ENCODE assay signal across 2 cellular contexts in the genomic region with DNA sequence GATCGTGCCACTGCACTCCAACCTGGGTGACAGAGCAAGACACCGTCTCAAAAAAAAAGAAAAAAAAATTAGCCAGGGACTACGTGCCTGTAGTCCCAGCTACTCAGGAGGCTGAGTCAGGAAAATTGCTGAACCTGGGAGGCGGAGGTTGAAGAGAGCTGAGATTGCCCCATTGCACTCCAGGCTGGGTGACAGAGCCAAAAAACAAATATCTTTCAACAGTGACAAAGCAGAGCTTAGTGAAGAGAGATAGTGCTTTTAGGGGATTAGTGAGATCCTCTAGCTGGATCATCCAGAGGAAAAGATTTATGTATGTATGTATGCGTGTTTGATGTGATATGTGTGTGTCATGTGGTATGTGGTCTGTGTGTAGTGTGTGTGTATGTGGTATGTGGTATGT.
A peak's percentile ranks its signal among the peaks of the same experiment; 100 is the strongest.
TF ChIP-seq lines count a peak whose summit lies in the region.

No MANE protein-coding gene starts in this region.

TF ChIP-seq in K562, 482 proteins besides CTCF, POLR2A, EP300 and RAD21:
- TF ChIP-seq, protein P1, sequence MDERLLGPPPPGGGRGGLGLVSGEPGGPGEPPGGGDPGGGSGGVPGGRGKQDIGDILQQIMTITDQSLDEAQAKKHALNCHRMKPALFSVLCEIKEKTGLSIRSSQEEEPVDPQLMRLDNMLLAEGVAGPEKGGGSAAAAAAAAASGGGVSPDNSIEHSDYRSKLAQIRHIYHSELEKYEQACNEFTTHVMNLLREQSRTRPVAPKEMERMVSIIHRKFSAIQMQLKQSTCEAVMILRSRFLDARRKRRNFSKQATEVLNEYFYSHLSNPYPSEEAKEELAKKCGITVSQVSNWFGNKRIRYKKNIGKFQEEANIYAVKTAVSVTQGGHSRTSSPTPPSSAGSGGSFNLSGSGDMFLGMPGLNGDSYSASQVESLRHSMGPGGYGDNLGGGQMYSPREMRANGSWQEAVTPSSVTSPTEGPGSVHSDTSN (CRISPR knock-in tag; IDR thresholded peaks at IDR 0.05; ENCODE audit: low read depth), result no peak
- TF ChIP-seq, protein P1 (tag; conservative IDR thresholded peaks at IDR 0.05; ENCODE audit: low read depth), result peak; percentile 52
- peak; percentile 37 to 41; a peak in 3 of 4 replicates for TF ChIP-seq KDM1A (IDR thresholded peaks at IDR 0.05)
- no peak for TF ChIP-seq RFX5 (IDR thresholded peaks at IDR 0.05; ENCODE audit: low read depth, low read length)
- TF ChIP-seq CBFA2T2 (conservative IDR thresholded peaks at IDR 0.05), result no peak
- 0 out of 2 replicates have a peak, but pooled peaks have one; percentile 2 for TF ChIP-seq ZNF316 (IDR thresholded peaks at IDR 0.05)

TF ChIP-seq in HepG2, 621 proteins besides CTCF, POLR2A, EP300 and RAD21:
- TF ChIP-seq DMAP1 (CRISPR knock-in tag; IDR thresholded peaks at IDR 0.05) (no peak), HCFC1 (IDR thresholded peaks at IDR 0.05; ENCODE audit: low read depth, low read length) (no peak), BRCA1 (CRISPR knock-in tag; IDR thresholded peaks at IDR 0.05) (no peak), SIX1 (CRISPR knock-in tag; IDR thresholded peaks at IDR 0.05; ENCODE audit: borderline replicate concordance) (no peak), ZNF75D (CRISPR knock-in tag; IDR thresholded peaks at IDR 0.05; ENCODE audit: borderline replicate concordance) (no peak)
- TF ChIP-seq, protein P2, sequence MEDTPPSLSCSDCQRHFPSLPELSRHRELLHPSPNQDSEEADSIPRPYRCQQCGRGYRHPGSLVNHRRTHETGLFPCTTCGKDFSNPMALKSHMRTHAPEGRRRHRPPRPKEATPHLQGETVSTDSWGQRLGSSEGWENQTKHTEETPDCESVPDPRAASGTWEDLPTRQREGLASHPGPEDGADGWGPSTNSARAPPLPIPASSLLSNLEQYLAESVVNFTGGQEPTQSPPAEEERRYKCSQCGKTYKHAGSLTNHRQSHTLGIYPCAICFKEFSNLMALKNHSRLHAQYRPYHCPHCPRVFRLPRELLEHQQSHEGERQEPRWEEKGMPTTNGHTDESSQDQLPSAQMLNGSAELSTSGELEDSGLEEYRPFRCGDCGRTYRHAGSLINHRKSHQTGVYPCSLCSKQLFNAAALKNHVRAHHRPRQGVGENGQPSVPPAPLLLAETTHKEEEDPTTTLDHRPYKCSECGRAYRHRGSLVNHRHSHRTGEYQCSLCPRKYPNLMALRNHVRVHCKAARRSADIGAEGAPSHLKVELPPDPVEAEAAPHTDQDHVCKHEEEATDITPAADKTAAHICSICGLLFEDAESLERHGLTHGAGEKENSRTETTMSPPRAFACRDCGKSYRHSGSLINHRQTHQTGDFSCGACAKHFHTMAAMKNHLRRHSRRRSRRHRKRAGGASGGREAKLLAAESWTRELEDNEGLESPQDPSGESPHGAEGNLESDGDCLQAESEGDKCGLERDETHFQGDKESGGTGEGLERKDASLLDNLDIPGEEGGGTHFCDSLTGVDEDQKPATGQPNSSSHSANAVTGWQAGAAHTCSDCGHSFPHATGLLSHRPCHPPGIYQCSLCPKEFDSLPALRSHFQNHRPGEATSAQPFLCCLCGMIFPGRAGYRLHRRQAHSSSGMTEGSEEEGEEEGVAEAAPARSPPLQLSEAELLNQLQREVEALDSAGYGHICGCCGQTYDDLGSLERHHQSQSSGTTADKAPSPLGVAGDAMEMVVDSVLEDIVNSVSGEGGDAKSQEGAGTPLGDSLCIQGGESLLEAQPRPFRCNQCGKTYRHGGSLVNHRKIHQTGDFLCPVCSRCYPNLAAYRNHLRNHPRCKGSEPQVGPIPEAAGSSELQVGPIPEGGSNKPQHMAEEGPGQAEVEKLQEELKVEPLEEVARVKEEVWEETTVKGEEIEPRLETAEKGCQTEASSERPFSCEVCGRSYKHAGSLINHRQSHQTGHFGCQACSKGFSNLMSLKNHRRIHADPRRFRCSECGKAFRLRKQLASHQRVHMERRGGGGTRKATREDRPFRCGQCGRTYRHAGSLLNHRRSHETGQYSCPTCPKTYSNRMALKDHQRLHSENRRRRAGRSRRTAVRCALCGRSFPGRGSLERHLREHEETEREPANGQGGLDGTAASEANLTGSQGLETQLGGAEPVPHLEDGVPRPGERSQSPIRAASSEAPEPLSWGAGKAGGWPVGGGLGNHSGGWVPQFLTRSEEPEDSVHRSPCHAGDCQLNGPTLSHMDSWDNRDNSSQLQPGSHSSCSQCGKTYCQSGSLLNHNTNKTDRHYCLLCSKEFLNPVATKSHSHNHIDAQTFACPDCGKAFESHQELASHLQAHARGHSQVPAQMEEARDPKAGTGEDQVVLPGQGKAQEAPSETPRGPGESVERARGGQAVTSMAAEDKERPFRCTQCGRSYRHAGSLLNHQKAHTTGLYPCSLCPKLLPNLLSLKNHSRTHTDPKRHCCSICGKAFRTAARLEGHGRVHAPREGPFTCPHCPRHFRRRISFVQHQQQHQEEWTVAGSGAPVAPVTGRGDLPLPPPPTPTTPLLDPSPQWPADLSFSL (CRISPR knock-in tag; IDR thresholded peaks at IDR 0.05), result 0 out of 2 replicates have a peak, but pooled peaks have one; percentile 33
- TF ChIP-seq, protein P3, sequence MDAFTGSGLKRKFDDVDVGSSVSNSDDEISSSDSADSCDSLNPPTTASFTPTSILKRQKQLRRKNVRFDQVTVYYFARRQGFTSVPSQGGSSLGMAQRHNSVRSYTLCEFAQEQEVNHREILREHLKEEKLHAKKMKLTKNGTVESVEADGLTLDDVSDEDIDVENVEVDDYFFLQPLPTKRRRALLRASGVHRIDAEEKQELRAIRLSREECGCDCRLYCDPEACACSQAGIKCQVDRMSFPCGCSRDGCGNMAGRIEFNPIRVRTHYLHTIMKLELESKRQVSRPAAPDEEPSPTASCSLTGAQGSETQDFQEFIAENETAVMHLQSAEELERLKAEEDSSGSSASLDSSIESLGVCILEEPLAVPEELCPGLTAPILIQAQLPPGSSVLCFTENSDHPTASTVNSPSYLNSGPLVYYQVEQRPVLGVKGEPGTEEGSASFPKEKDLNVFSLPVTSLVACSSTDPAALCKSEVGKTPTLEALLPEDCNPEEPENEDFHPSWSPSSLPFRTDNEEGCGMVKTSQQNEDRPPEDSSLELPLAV (CRISPR knock-in tag; conservative IDR thresholded peaks at IDR 0.05; ENCODE audit: low read depth), result no peak
